25 cellular contexts compared by ENCODE assay signal in the genomic region with DNA sequence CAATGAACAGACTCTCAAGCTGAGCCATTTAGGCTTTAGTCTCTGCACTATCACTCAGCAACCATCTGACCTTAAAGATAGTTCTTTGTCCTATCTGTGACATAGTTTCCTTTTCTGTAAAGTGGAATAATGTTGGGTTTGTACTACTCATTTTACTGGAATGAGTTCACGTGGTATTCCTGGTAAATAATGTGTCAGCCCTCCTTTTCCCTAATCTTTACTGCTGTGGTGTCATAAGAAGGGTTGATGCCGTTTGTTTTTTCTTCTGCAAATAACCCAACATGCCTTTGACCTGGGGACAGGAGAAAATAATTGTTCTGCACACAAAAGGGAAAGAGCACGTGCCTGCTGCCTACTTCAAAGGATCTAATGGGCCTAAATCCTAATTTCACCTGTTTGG.
DNase-seq lines count a peak whose midpoint lies in the region; ATAC-seq, FAIRE-seq and TF ChIP-seq lines count a peak whose summit lies in the region.
"Had no signal": no experiment of that assay in that cellular context is flagged by ENCODE, and none has a peak within 500 bp of the region (broad histone marks: within the 10 kb centered on the region; RNA-seq: fewer than 3 reads in every experiment).

No MANE protein-coding gene starts in this region.

- H3K79me2 ChIP-seq in HepG2 (ENCODE audit: insufficient read depth, low read length), result no peaks in the 10 kb centered on the region
- no peaks in the 10 kb centered on the region for H3K79me2 ChIP-seq in PC-3 (ENCODE audit: low read length)

- no peak for TF ChIP-seq CTCF in HepG2 (CRISPR knock-in tag; IDR thresholded peaks at IDR 0.05)
- no peak for TF ChIP-seq CTCF in right lobe of liver (IDR thresholded peaks at IDR 0.05)
- no peak for TF ChIP-seq CTCF in PC-3 (conservative IDR thresholded peaks at IDR 0.05; ENCODE audit: low read depth, low read length)
- TF ChIP-seq CTCF in epithelial cell of esophagus (IDR thresholded peaks at IDR 0.05; ENCODE audit: insufficient read depth, low read depth, low read length, missing control alignments), result no peak
- no peak for TF ChIP-seq CTCF in CD4-positive, alpha-beta T cell (IDR thresholded peaks at IDR 0.05)

- H3K27me3 Mint-ChIP-seq in CD4-positive, alpha-beta T cell, result no peaks in the 10 kb centered on the region
- H3K27me3 Mint-ChIP-seq: CD4-positive, alpha-beta memory T cell; central memory CD8-positive, alpha-beta T cell had no signal

- H3K9me3 Mint-ChIP-seq in CD4-positive, alpha-beta T cell, result peaks cover 7% of the 10 kb centered on the region
- H3K9me3 Mint-ChIP-seq: activated T-helper 1 cell treated with anti-CD3 and anti-CD28 coated beads, Interleukin-12 subunit alpha, Interleukin-12 subunit beta, Interleukin-2, Interleukin-4 antibody, amounts not matched to agents 30 ng/mL and 10 ng/mL and 1 ng/mL, durations not matched to agents 14 hours and 24 hours and 36 hours; T-helper 1 cell treated with Interleukin-12 subunit alpha and Interleukin-12 subunit beta and Interleukin-4 antibody, amounts not matched to agents 30 μg/mL and 1 μg/mL, for 36 hours; WTC11 had no signal

- no peak overlapping the region for H3K4me2 ChIP-seq in HepG2 (ENCODE audit: low read depth, low read length)
- H3K4me2 ChIP-seq in PC-3 (ENCODE audit: low read length), result peak overlapping the region; percentile 24

- H4K20me1 ChIP-seq in HepG2 (ENCODE audit: insufficient read depth, low read length) (no peaks in the 10 kb centered on the region), PC-3 (ENCODE audit: low read length) (no peaks in the 10 kb centered on the region)

- no peak for TF ChIP-seq EP300 in HepG2 (IDR thresholded peaks at IDR 0.05; ENCODE audit: low read depth in 2 of 2, low read length in 2 of 2)
- TF ChIP-seq EP300 in HepG2 (CRISPR knock-in tag; IDR thresholded peaks at IDR 0.05; ENCODE audit: borderline replicate concordance), result no peak

- H3K4me1 ChIP-seq in HepG2 (ENCODE audit: insufficient read depth, low read length) (no peaks in the 10 kb centered on the region), right lobe of liver (no peaks in the 10 kb centered on the region), PC-3 (ENCODE audit: insufficient read depth, low read length) (peaks cover 9% of the 10 kb centered on the region)
- H3K4me1 ChIP-seq: uterus had no signal

- no peaks in the 10 kb centered on the region for H3K9me3 ChIP-seq in HepG2 (ENCODE audit: low read length)
- H3K9me3 ChIP-seq in right lobe of liver, result no peaks in the 10 kb centered on the region
- no peaks in the 10 kb centered on the region for H3K9me3 ChIP-seq in PC-3 (ENCODE audit: low read length)
- H3K9me3 ChIP-seq in CD4-positive, alpha-beta T cell (ENCODE audit: control insufficient read depth, low read length), result no peaks in the 10 kb centered on the region
- H3K9me3 ChIP-seq: uterus had no signal

- no peaks in the 10 kb centered on the region for H3K4me1 Mint-ChIP-seq in CD4-positive, alpha-beta T cell (ENCODE audit: low read depth)
- H3K4me1 Mint-ChIP-seq: CD4-positive, alpha-beta memory T cell; central memory CD8-positive, alpha-beta T cell; WTC11 had no signal

- H3K9ac ChIP-seq in HepG2 (ENCODE audit: insufficient read depth, low read depth, low read length), result no peak overlapping the region
- H3K9ac ChIP-seq in PC-3 (ENCODE audit: low read length), result no peak overlapping the region

- TF ChIP-seq POLR2A in HepG2 (IDR thresholded peaks at IDR 0.05; ENCODE audit: insufficient read depth in 1 of 2, low read depth in 2 of 2, low read length in 2 of 2) (no peak), right lobe of liver (IDR thresholded peaks at IDR 0.05) (no peak)

- H3K4me3 Mint-ChIP-seq in CD4-positive, alpha-beta T cell, result no peak overlapping the region
- H3K4me3 Mint-ChIP-seq: activated T-helper 1 cell treated with anti-CD3 and anti-CD28 coated beads, Interleukin-12 subunit alpha, Interleukin-12 subunit beta, Interleukin-2, Interleukin-4 antibody, amounts not matched to agents 30 ng/mL and 10 ng/mL and 1 ng/mL, durations not matched to agents 14 hours and 24 hours and 36 hours; CD4-positive, alpha-beta memory T cell; central memory CD8-positive, alpha-beta T cell; T-helper 1 cell treated with Interleukin-12 subunit alpha and Interleukin-12 subunit beta and Interleukin-4 antibody, amounts not matched to agents 30 μg/mL and 1 μg/mL, for 36 hours; WTC11 had no signal

- in situ Hi-C loops in HepG2 (cut with HindIII; ENCODE audit: extremely low pct_ligation_motif_present, low pct_unique_long_range_greater_than_20kb), result no loop called here

- FAIRE-seq in HepG2 (lab: Jason Lieb, UNC) (no peak), urothelium cell line (lab: Jason Lieb, UNC) (no peak)
- FAIRE-seq: frontal cortex, G401.6, GM12878, K562 had no signal

- no peak overlapping the region for H3K27ac ChIP-seq in HepG2 (ENCODE audit: extremely low read length, insufficient read depth, low read length)
- H3K27ac ChIP-seq in right lobe of liver, result no peak overlapping the region
- no peak overlapping the region for H3K27ac ChIP-seq in PC-3 (ENCODE audit: low read length)
- H3K27ac ChIP-seq in CD4-positive, alpha-beta T cell (ENCODE audit: low read depth, low read length), result no peak overlapping the region
- H3K27ac ChIP-seq: uterus had no signal

- no peaks in the 10 kb centered on the region for H3K9me2 ChIP-seq in PC-3 (replicated peaks; ENCODE audit: low read length)

- no peaks in the 10 kb centered on the region for H3K36me3 Mint-ChIP-seq in CD4-positive, alpha-beta T cell (ENCODE audit: low read depth)
- H3K36me3 Mint-ChIP-seq: CD4-positive, alpha-beta memory T cell; WTC11 had no signal

- no peaks in the 10 kb centered on the region for H3K36me3 ChIP-seq in HepG2 (replicated peaks in 1 of 2; ENCODE audit: control insufficient read depth in 1 of 2, insufficient read depth in 2 of 2, low read length in 2 of 2)
- no peaks in the 10 kb centered on the region for H3K36me3 ChIP-seq in right lobe of liver
- no peaks in the 10 kb centered on the region for H3K36me3 ChIP-seq in PC-3 (ENCODE audit: low read depth, low read length)
- H3K36me3 ChIP-seq: uterus had no signal

- POLR2A ChIA-PET in HepG2 (lab: Yijun Ruan, JAX) (no interaction called here), PC-3 (lab: Charles Lee; ENCODE audit: unreplicated experiment) (no interaction called here)
- POLR2A ChIA-PET in CD4-positive, alpha-beta T cell (lab: Charles Lee), result no interaction called here

- intact Hi-C loops in HepG2 (cut with micrococcal nuclease; ENCODE audit: unreplicated experiment) (no loop called here), right lobe of liver (cut with DNase I) (no loop called here), PC-3 (cut with micrococcal nuclease) (no loop called here)
- intact Hi-C loops in CD4-positive, alpha-beta T cell (cut with DNase I, micrococcal nuclease), result no loop called here

- no peak overlapping the region for H3K4me3 ChIP-seq in HepG2 (replicated peaks in 1 of 3; ENCODE audit: insufficient read depth in 1 of 3, low read depth in 2 of 3, low read length in 3 of 3)
- no peak overlapping the region for H3K4me3 ChIP-seq in right lobe of liver
- no peak overlapping the region for H3K4me3 ChIP-seq in PC-3 (ENCODE audit: low read length)
- no peak overlapping the region for H3K4me3 ChIP-seq in epithelial cell of esophagus (ENCODE audit: low read length)
- H3K4me3 ChIP-seq: GM12878, K562, uterus had no signal

- no peak for TF ChIP-seq RAD21 in HepG2 (CRISPR knock-in tag; IDR thresholded peaks at IDR 0.05)

- peak; percentile 29 for DNase-seq in HepG2 (ENCODE audit: low spot score)
- DNase-seq in right lobe of liver, result no peak
- peak; percentile 81 for DNase-seq in PC-3
- peak; percentile 32 for DNase-seq in epithelial cell of esophagus (ENCODE audit: low read depth)
- DNase-seq in urothelium cell line (ENCODE audit: low spot score), result peak; percentile 10
- DNase-seq in CD4-positive, alpha-beta T cell, result no peak
- no peak for DNase-seq in OCI-M2 (lab: John Stamatoyannopoulos, UW; ENCODE audit: unreplicated experiment)
- DNase-seq: activated CD8-positive, alpha-beta memory T cell treated with anti-CD3 and anti-CD28 coated beads for 24 hours; CD4-positive, alpha-beta memory T cell; NCI-H1092 treated with DMSO at 0.1 percent for 48 hours; NCI-H2171 treated with DMSO at 0.1 percent for 48 hours; NK-92 treated with Interleukin-12 subunit alpha and Interleukin-12 subunit beta, amount 100 ng/mL, for 24 hours; occipital lobe; right cardiac atrium; Right ventricle myocardium superior; uterus had no signal

- H3F3A ChIP-seq in PC-3 (ENCODE audit: low read length, unreplicated experiment), result no peaks in the 10 kb centered on the region

- H3K27me3 ChIP-seq in HepG2 (ENCODE audit: control insufficient read depth in 1 of 2, insufficient read depth in 2 of 2, low read length in 2 of 2) (no peaks in the 10 kb centered on the region), right lobe of liver (no peaks in the 10 kb centered on the region), PC-3 (ENCODE audit: low read length) (no peaks in the 10 kb centered on the region)
- no peaks in the 10 kb centered on the region for H3K27me3 ChIP-seq in CD4-positive, alpha-beta T cell (ENCODE audit: control insufficient read depth, insufficient read depth, low read length)
- H3K27me3 ChIP-seq: uterus had no signal

- ATAC-seq in HepG2, result no peak
- no peak for ATAC-seq in right lobe of liver
- peak; percentile 97 for ATAC-seq in PC-3
- no peak for ATAC-seq in CD4-positive, alpha-beta T cell (ENCODE audit: poor library complexity)
- ATAC-seq in GM21390 (IDR thresholded peaks at IDR 0.05; ENCODE audit: unreplicated experiment), result no peak
- ATAC-seq: GM12878, K562, right cardiac atrium, WTC11 had no signal

- no TSS peak for BruUV-seq in HepG2 (replicated peaks; lab: Mats Ljungman, UMichigan)
- no TSS peak for BruUV-seq in PC-3 (replicated peaks; lab: Mats Ljungman, UMichigan)

- 3% methylated on average over 3 of the region's 3 CpGs for WGBS in HepG2 (ENCODE audit: low lambda C conversion rate)
- 15% methylated on average over 3 of the region's 3 CpGs for WGBS in right lobe of liver (ENCODE audit: insufficient coverage, low coverage, low lambda C conversion rate, missing lambda C conversion rate)

- CTCF ChIA-PET in HepG2 (lab: Yijun Ruan, JAX; ENCODE audit: low intra/inter-chr PET ratio, low total read pairs) (no interaction called here), PC-3 (lab: Charles Lee) (no interaction called here)
- CTCF ChIA-PET in CD4-positive, alpha-beta T cell (lab: Charles Lee), result no interaction called here

- H2AFZ ChIP-seq in HepG2 (ENCODE audit: low read length), result no peak overlapping the region
- H2AFZ ChIP-seq in PC-3 (ENCODE audit: low read length), result no peak overlapping the region

- H3K27ac Mint-ChIP-seq in CD4-positive, alpha-beta T cell, result no peak overlapping the region
- H3K27ac Mint-ChIP-seq: activated T-helper 1 cell treated with anti-CD3 and anti-CD28 coated beads, Interleukin-12 subunit alpha, Interleukin-12 subunit beta, Interleukin-2, Interleukin-4 antibody, amounts not matched to agents 30 ng/mL and 10 ng/mL and 1 ng/mL, durations not matched to agents 14 hours and 24 hours and 36 hours; CD4-positive, alpha-beta memory T cell; T-helper 1 cell treated with Interleukin-12 subunit alpha and Interleukin-12 subunit beta and Interleukin-4 antibody, amounts not matched to agents 30 μg/mL and 1 μg/mL, for 36 hours; WTC11 had no signal

TF ChIP-seq in HepG2, 621 proteins besides CTCF, POLR2A, EP300 and RAD21 (continues in another document):
- peak; percentile 60; the same call in 1 of the 2 replicates for TF ChIP-seq SOX5 (CRISPR knock-in tag; IDR thresholded peaks at IDR 0.05; ENCODE audit: borderline replicate concordance)

Comparison
In these comparisons a context has a peak if more than half of its experiments do, and no peak if none do; other contexts are left out.
1. DNase-seq: peak in HepG2 (single experiment), PC-3 (single experiment), epithelial cell of esophagus (single experiment) and urothelium cell line (single experiment); none in right lobe of liver (0 of 3), CD4-positive, alpha-beta T cell (0 of 10) and OCI-M2 (single experiment).